In genomic region chr1:153627797-153628626, GRCh38 we compare ENCODE assay signal across 9 cellular contexts. TPM values are rescaled to one million over a fixed set of nuclear protein-coding genes. Genes with fewer than 3 reads are reported as not detected.
DNase-seq lines count a peak whose midpoint lies in the region; ATAC-seq, FAIRE-seq and TF ChIP-seq lines count a peak whose summit lies in the region.
"Had no signal": no experiment of that assay in that cellular context is flagged by ENCODE, and none has a peak within 500 bp of the region (broad histone marks: within the 10 kb centered on the region; RNA-seq: fewer than 3 reads in every experiment).

S100A1 (plus strand) TSS chr1:153628434; CDS start chr1:153630522, 2,088 bp downstream.

- peak within 1 kb of the TSS; percentile 59 to 79 for H3K27ac ChIP-seq in liver (ENCODE audit: low read depth in 1 of 2, low read length in 2 of 2)

- no peaks in the 10 kb centered on the region for H3K27me3 ChIP-seq in liver (ENCODE audit: control insufficient read depth in 4 of 4, insufficient read depth in 4 of 4, low read length in 3 of 4)

- H3K4me3 ChIP-seq in LNCaP clone FGC (ENCODE audit: low read depth, low read length) (peak within 1 kb of the TSS; percentile 50), liver (ENCODE audit: low read depth in 1 of 3, low read length in 3 of 3) (peak within 1 kb of the TSS; percentile 37 to 63 (median 43))

- no peaks in the 10 kb centered on the region for H3K9me3 ChIP-seq in liver (ENCODE audit: control insufficient read depth in 4 of 4, low read length in 3 of 4)

- WGBS in liver = 68% methylated on average over 8 of the region's 8 CpGs

- TF ChIP-seq POLR2A in GM12892 (IDR thresholded peaks at IDR 0.05; ENCODE audit: low read depth, low read length) = no peak

- no peak for TF ChIP-seq CTCF in LNCaP clone FGC (IDR thresholded peaks at IDR 0.05; ENCODE audit: control insufficient read depth, extremely low read depth, insufficient read depth)
- TF ChIP-seq CTCF in liver (IDR thresholded peaks at IDR 0.05; ENCODE audit: low read depth, low read length, missing input control) = no peak

- H3K4me1 ChIP-seq in liver (ENCODE audit: control insufficient read depth in 4 of 4, insufficient read depth in 4 of 4, low read length in 3 of 4) = peaks cover 7 to 23% (median 16%) of the 10 kb centered on the region in 4 donors

- no peaks in the 10 kb centered on the region for H3K36me3 ChIP-seq in liver (ENCODE audit: control insufficient read depth in 4 of 4, insufficient read depth in 3 of 4, low read depth in 1 of 4, low read length in 3 of 4)

- no peak for ATAC-seq in HG03442 (IDR thresholded peaks at IDR 0.05; ENCODE audit: unreplicated experiment)

- H3K9ac ChIP-seq in liver (ENCODE audit: low read depth in 1 of 2, low read length in 2 of 2) = peak within 1 kb of the TSS; percentile 50 to 91

- FAIRE-seq in GM12892 (lab: Jason Lieb, UNC) = no peak

- no peak for TF ChIP-seq RAD21 in liver (IDR thresholded peaks at IDR 0.05)

- DNase-seq in LNCaP clone FGC (ENCODE audit: low read depth) = no peak
- peak; percentile 67 for DNase-seq in cerebellar cortex (ENCODE audit: low spot score)
- DNase-seq in superior temporal gyrus (ENCODE audit: extremely low spot score) = peak; percentile 76
- DNase-seq in GM12892 (ENCODE audit: insufficient read length) = no peak
- no peak for DNase-seq in HT-29 (ENCODE audit: low spot score)
- no peak for DNase-seq in OCI-M2 (lab: John Stamatoyannopoulos, UW; ENCODE audit: unreplicated experiment)

TF ChIP-seq in liver, 16 proteins besides CTCF, POLR2A, EP300 and RAD21:
- TF ChIP-seq, protein P1, sequence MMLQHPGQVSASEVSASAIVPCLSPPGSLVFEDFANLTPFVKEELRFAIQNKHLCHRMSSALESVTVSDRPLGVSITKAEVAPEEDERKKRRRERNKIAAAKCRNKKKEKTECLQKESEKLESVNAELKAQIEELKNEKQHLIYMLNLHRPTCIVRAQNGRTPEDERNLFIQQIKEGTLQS (IDR thresholded peaks at IDR 0.05) = no peak
- no peak for TF ChIP-seq HNF4A (conservative IDR thresholded peaks at IDR 0.05)
- no peak for TF ChIP-seq TAF1 (conservative IDR thresholded peaks at IDR 0.05)
- TF ChIP-seq EGR1 (IDR thresholded peaks at IDR 0.05; ENCODE audit: low read depth in 2 of 2) = no peak
- TF ChIP-seq, protein P2, sequence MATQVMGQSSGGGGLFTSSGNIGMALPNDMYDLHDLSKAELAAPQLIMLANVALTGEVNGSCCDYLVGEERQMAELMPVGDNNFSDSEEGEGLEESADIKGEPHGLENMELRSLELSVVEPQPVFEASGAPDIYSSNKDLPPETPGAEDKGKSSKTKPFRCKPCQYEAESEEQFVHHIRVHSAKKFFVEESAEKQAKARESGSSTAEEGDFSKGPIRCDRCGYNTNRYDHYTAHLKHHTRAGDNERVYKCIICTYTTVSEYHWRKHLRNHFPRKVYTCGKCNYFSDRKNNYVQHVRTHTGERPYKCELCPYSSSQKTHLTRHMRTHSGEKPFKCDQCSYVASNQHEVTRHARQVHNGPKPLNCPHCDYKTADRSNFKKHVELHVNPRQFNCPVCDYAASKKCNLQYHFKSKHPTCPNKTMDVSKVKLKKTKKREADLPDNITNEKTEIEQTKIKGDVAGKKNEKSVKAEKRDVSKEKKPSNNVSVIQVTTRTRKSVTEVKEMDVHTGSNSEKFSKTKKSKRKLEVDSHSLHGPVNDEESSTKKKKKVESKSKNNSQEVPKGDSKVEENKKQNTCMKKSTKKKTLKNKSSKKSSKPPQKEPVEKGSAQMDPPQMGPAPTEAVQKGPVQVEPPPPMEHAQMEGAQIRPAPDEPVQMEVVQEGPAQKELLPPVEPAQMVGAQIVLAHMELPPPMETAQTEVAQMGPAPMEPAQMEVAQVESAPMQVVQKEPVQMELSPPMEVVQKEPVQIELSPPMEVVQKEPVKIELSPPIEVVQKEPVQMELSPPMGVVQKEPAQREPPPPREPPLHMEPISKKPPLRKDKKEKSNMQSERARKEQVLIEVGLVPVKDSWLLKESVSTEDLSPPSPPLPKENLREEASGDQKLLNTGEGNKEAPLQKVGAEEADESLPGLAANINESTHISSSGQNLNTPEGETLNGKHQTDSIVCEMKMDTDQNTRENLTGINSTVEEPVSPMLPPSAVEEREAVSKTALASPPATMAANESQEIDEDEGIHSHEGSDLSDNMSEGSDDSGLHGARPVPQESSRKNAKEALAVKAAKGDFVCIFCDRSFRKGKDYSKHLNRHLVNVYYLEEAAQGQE (IDR thresholded peaks at IDR 0.05) = no peak
- TF ChIP-seq HNF4G (IDR thresholded peaks at IDR 0.05) = no peak
- no peak for TF ChIP-seq NR2F2 (IDR thresholded peaks at IDR 0.05)
- TF ChIP-seq SP1 (IDR thresholded peaks at IDR 0.05) = no peak
- no peak for TF ChIP-seq RXRA (IDR thresholded peaks at IDR 0.05)
- no peak for TF ChIP-seq FOXA2 (IDR thresholded peaks at IDR 0.05)
- TF ChIP-seq JUND (IDR thresholded peaks at IDR 0.05) = no peak
- no peak for TF ChIP-seq FOXA1 (IDR thresholded peaks at IDR 0.05)
- TF ChIP-seq GABPA (IDR thresholded peaks at IDR 0.05 in 1 of 2, conservative IDR thresholded peaks at IDR 0.05 in 1 of 2) = no peak
- TF ChIP-seq, protein P3, sequence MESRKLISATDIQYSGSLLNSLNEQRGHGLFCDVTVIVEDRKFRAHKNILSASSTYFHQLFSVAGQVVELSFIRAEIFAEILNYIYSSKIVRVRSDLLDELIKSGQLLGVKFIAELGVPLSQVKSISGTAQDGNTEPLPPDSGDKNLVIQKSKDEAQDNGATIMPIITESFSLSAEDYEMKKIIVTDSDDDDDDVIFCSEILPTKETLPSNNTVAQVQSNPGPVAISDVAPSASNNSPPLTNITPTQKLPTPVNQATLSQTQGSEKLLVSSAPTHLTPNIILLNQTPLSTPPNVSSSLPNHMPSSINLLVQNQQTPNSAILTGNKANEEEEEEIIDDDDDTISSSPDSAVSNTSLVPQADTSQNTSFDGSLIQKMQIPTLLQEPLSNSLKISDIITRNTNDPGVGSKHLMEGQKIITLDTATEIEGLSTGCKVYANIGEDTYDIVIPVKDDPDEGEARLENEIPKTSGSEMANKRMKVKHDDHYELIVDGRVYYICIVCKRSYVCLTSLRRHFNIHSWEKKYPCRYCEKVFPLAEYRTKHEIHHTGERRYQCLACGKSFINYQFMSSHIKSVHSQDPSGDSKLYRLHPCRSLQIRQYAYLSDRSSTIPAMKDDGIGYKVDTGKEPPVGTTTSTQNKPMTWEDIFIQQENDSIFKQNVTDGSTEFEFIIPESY (IDR thresholded peaks at IDR 0.05) = no peak
- no peak for TF ChIP-seq YY1 (IDR thresholded peaks at IDR 0.05)
- no peak for TF ChIP-seq MAX (IDR thresholded peaks at IDR 0.05)

RNA-seq across cellular contexts. Expression of gene S100A1, which starts in this region (rescaled TPM):
- under 1 TPM; 0.33 TPM for total RNA-seq in liver
- polyA plus RNA-seq in liver = under 1 TPM; 0.21 to 0.25 TPM
- polyA plus RNA-seq in GM12892 (2012; ENCODE audit: missing spikeins) = 0.53 TPM
- total RNA-seq in HT-29 (2014; rRNA removed; shearing (Covaris generic)) = 0.15 TPM in 1 of 2 replicates, not detected in the other
- total RNA-seq: dermis microvascular lymphatic vessel endothelial cell had no signal

Comparison
In these comparisons a context has a peak if more than half of its experiments do, and no peak if none do; other contexts are left out.
1. DNase-seq: peak in cerebellar cortex (single experiment) and superior temporal gyrus (single experiment); none in LNCaP clone FGC (single experiment), GM12892 (single experiment), HT-29 (single experiment) and OCI-M2 (single experiment).